ENCODE assay signal across 17 cellular contexts in the genomic region with DNA sequence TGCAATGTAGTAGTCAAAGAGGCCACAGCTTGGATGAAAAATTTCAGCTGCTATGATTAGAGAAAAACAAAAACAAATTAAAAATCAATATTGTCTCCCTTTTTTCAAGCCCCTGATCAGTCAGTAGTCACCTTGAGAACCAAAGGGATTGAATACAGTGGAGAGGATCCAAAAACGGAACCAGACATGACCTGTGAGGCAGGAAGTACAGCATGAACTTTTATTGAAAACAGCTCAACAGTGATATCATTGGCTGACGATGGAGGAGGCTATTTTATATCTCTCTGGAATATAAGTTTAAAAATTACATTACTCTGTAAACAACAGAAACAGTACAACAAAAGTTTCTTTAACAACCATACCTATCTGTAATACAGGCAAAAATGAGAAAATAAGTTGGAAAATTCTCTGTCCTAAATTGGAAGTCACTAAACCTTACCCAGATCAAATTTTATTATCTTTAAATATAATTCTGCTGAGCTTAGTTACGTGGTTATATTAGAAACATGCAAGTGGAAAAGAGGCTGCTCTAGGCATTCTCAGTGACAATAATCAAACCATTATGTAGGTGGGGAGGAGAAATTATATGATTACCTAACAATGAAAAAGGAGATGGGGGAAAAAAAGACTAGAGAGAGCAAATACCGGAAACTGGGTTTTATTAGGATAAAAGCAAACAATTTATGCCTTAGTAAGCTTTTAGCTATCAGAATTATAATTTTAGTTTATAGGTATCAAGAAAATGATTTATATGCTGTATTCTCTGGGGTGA. TPM values are rescaled to one million over a fixed set of nuclear protein-coding genes. Genes with fewer than 3 reads are reported as not detected.
DNase-seq lines count a peak whose midpoint lies in the region; ATAC-seq and TF ChIP-seq lines count a peak whose summit lies in the region.
"Had no signal": no experiment of that assay in that cellular context is flagged by ENCODE, and none has a peak within 500 bp of the region (broad histone marks: within the 10 kb centered on the region; RNA-seq: fewer than 3 reads in every experiment).

No MANE protein-coding gene starts in this region.

- intact Hi-C loops in PC-9 (cut with micrococcal nuclease; ENCODE audit: unreplicated experiment) = no loop called here

- H3F3A ChIP-seq in PC-9 (ENCODE audit: insufficient read depth, low read depth) = peaks cover 4% of the 10 kb centered on the region; the same call in 1 of the 2 replicates

- H3K36me3 ChIP-seq in PC-9 (ENCODE audit: low read depth) = no peaks in the 10 kb centered on the region
- H3K36me3 ChIP-seq: SJSA1 had no signal

- no peaks in the 10 kb centered on the region for H3K9me3 ChIP-seq in H9 (ENCODE audit: control insufficient read depth, low read depth, low read length)
- H3K9me3 ChIP-seq in PC-9 (ENCODE audit: insufficient read depth, low read depth) = no peaks in the 10 kb centered on the region
- H3K9me3 ChIP-seq: SJSA1 had no signal

- no peak for ATAC-seq in HG03378 (IDR thresholded peaks at IDR 0.05; ENCODE audit: unreplicated experiment)
- ATAC-seq: activated CD8-positive, alpha-beta T cell treated with anti-CD3 and anti-CD28 coated beads, Interleukin-2, amount 10 ng/mL, durations not matched to agents 7 days and 5 days; left ventricle myocardium superior; sciatic nerve had no signal

- H2BK120ac ChIP-seq in H9 (ENCODE audit: low read depth, low read length, poor library complexity, severe bottlenecking) = no peak overlapping the region

- no peaks in the 10 kb centered on the region for H3K27me3 ChIP-seq in H9 (ENCODE audit: insufficient read depth, low read length)
- H3K27me3 ChIP-seq in PC-9 (ENCODE audit: insufficient read depth, low read depth) = no peaks in the 10 kb centered on the region
- H3K27me3 ChIP-seq: SJSA1 had no signal

- no peak overlapping the region for H3T11ph ChIP-seq in H9 (ENCODE audit: low read length)

- peaks cover 54% of the 10 kb centered on the region; the same call in 1 of the 2 replicates for H3K79me2 ChIP-seq in H9 (ENCODE audit: insufficient read depth, low read length)
- H3K79me2 ChIP-seq in PC-9 (ENCODE audit: low read depth) = peaks cover 80% of the 10 kb centered on the region

- no peaks in the 10 kb centered on the region for H3K9me2 ChIP-seq in PC-9 (ENCODE audit: insufficient read depth)

- WGBS in H9 (ENCODE audit: extremely low coverage, insufficient read length, low lambda C conversion rate) = no CpG with 5 or more reads among the region's 4 CpGs

- H2BK15ac ChIP-seq in H9 (ENCODE audit: low read depth, low read length) = no peak overlapping the region

- H2BK20ac ChIP-seq in H9 (ENCODE audit: low read depth, low read length, poor library complexity, severe bottlenecking) = no peak overlapping the region

- H3K4me2 ChIP-seq in H9 (ENCODE audit: insufficient read depth, insufficient read length, low read length) (no peak overlapping the region), PC-9 (peak overlapping the region; percentile 18; the same call in 1 of the 2 replicates)

- DNase-seq in H9 = no peak
- no peak for DNase-seq in PC-9
- DNase-seq in dermis blood vessel endothelial cell = peak; percentile 41
- no peak for DNase-seq in nephron progenitor cell
- no peak for DNase-seq in foreskin melanocyte
- no peak for DNase-seq in endothelial cell (ENCODE audit: low spot score)
- DNase-seq: activated CD8-positive, alpha-beta T cell treated with anti-CD3 and anti-CD28 coated beads, Interleukin-2, amount 10 ng/mL, durations not matched to agents 7 days and 5 days; amygdala; DMS53; left ventricle myocardium superior; MM.1S; NCI-H2107; stimulated activated CD4-positive, alpha-beta T cell treated with anti-CD3 and anti-CD28 coated beads, Interleukin-4, amount 100 ng/mL, for 1 hour had no signal

- no peaks in the 10 kb centered on the region for H3K23me2 ChIP-seq in H9 (ENCODE audit: insufficient read length, low read depth, low read length, poor library complexity, severe bottlenecking)

- no peaks in the 10 kb centered on the region for H4K20me1 ChIP-seq in H9 (ENCODE audit: control insufficient read depth, insufficient read depth, insufficient read length)
- H4K20me1 ChIP-seq in PC-9 (ENCODE audit: insufficient read depth) = no peaks in the 10 kb centered on the region

- no peak for TF ChIP-seq CTCF in H9 (conservative IDR thresholded peaks at IDR 0.05)
- TF ChIP-seq CTCF in PC-9 (conservative IDR thresholded peaks at IDR 0.05) = no peak
- no peak for TF ChIP-seq CTCF in nephron progenitor cell (IDR thresholded peaks at IDR 0.05)
- no peak for TF ChIP-seq CTCF in endothelial cell (IDR thresholded peaks at IDR 0.05; ENCODE audit: unreplicated experiment)

- H3K79me1 ChIP-seq in H9 (ENCODE audit: insufficient read depth, low read depth, low read length, poor library complexity, severe bottlenecking) = peaks cover 9% of the 10 kb centered on the region

- H3K27ac Mint-ChIP-seq in H9 (peak overlapping the region in 2 of 3 experiments; percentile 65 to 82; a peak in 5 of 7 replicates), nephron progenitor cell (peak overlapping the region; percentile 58), endothelial cell (ENCODE audit: unreplicated experiment) (no peak overlapping the region)
- H3K27ac Mint-ChIP-seq: activated CD8-positive, alpha-beta T cell treated with anti-CD3 and anti-CD28 coated beads, Interleukin-2, amount 10 ng/mL, durations not matched to agents 7 days and 5 days; dendritic cell treated with granulocyte-macrophage colony-stimulating factor and Interleukin-4, amounts not matched to agents 40 ng/mL and 50 ng/mL, for 4 days had no signal

- H3K4me3 Mint-ChIP-seq in H9 (no peak overlapping the region), nephron progenitor cell (no peak overlapping the region), endothelial cell (ENCODE audit: unreplicated experiment) (no peak overlapping the region)
- H3K4me3 Mint-ChIP-seq: activated CD8-positive, alpha-beta T cell treated with anti-CD3 and anti-CD28 coated beads, Interleukin-2, amount 10 ng/mL, durations not matched to agents 7 days and 5 days; dendritic cell treated with granulocyte-macrophage colony-stimulating factor and Interleukin-4, amounts not matched to agents 40 ng/mL and 50 ng/mL, for 4 days had no signal

- H3K27ac ChIP-seq in H9 (ENCODE audit: insufficient read length, low read depth, low read length) (no peak overlapping the region), PC-9 (peak overlapping the region; percentile 55)
- H3K27ac ChIP-seq: SJSA1 had no signal

- no peak overlapping the region for H3K4me3 ChIP-seq in PC-9
- H3K4me3 ChIP-seq: SJSA1 had no signal

- no peak overlapping the region for H2BK5ac ChIP-seq in H9 (ENCODE audit: insufficient read length, low read length)

- POLR2A ChIA-PET in PC-9 (lab: Charles Lee; ENCODE audit: unreplicated experiment) = interaction anchor here (0.6 kb wide), 2 partner anchors 11 to 125 kb away, joined by 3 to 4 read pairs; no protein-coding TSS in a partner anchor

- H3K4me1 ChIP-seq in H9 (ENCODE audit: insufficient read depth, low read length) = peaks cover 22% of the 10 kb centered on the region
- peaks cover 24% of the 10 kb centered on the region for H3K4me1 ChIP-seq in PC-9 (replicated peaks; ENCODE audit: insufficient read depth)

- H3K36me3 Mint-ChIP-seq in H9 (ENCODE audit: insufficient read depth in 1 of 3, low read depth in 3 of 3) (peaks cover 5 to 6% (median 6%) of the 10 kb centered on the region in 3 experiments; a peak in 6 of 7 replicates), nephron progenitor cell (ENCODE audit: low read depth) (peaks cover 24% of the 10 kb centered on the region), endothelial cell (ENCODE audit: low read depth, unreplicated experiment) (no peaks in the 10 kb centered on the region)

- H2BK12ac ChIP-seq in H9 (ENCODE audit: insufficient read length, low read depth, low read length) = no peak overlapping the region

- no peak overlapping the region for H3K4ac ChIP-seq in H9 (ENCODE audit: low read depth, low read length)

- no peak overlapping the region for H3K23ac ChIP-seq in H9 (ENCODE audit: insufficient read length, low read depth, low read length)

- H3K9ac ChIP-seq in H9 (ENCODE audit: extremely low read depth, insufficient read length, low read length) = no peak overlapping the region

- H3K9me3 Mint-ChIP-seq in H9 (no peaks in the 10 kb centered on the region), nephron progenitor cell (no peaks in the 10 kb centered on the region), endothelial cell (ENCODE audit: unreplicated experiment) (no peaks in the 10 kb centered on the region)
- H3K9me3 Mint-ChIP-seq: dendritic cell treated with granulocyte-macrophage colony-stimulating factor and Interleukin-4, amounts not matched to agents 40 ng/mL and 50 ng/mL, for 4 days had no signal

- H3K56ac ChIP-seq in H9 (ENCODE audit: insufficient read length, low read depth, low read length) = no peak overlapping the region

- H2AFZ ChIP-seq in H9 (ENCODE audit: low read length) = no peak overlapping the region
- H2AFZ ChIP-seq in PC-9 = no peak overlapping the region

- peaks cover 51% of the 10 kb centered on the region in 2 experiments for H3K4me1 Mint-ChIP-seq in H9
- H3K4me1 Mint-ChIP-seq in nephron progenitor cell = peaks cover 23% of the 10 kb centered on the region
- peaks cover 20% of the 10 kb centered on the region for H3K4me1 Mint-ChIP-seq in endothelial cell (ENCODE audit: unreplicated experiment)

- H2AK5ac ChIP-seq in H9 (ENCODE audit: insufficient read length, low read length) = no peak overlapping the region

- H3K14ac ChIP-seq in H9 (ENCODE audit: insufficient read depth, low read length) = no peak overlapping the region

- H4K8ac ChIP-seq in H9 (replicated peaks; ENCODE audit: insufficient read length, low read depth, low read length) = no peak overlapping the region

- H3K27me3 Mint-ChIP-seq in H9 (ENCODE audit: low read depth) (no peaks in the 10 kb centered on the region), nephron progenitor cell (ENCODE audit: low read depth, poor library complexity) (no peaks in the 10 kb centered on the region), endothelial cell (ENCODE audit: unreplicated experiment) (peaks cover 1% of the 10 kb centered on the region)
- H3K27me3 Mint-ChIP-seq: dendritic cell treated with granulocyte-macrophage colony-stimulating factor and Interleukin-4, amounts not matched to agents 40 ng/mL and 50 ng/mL, for 4 days had no signal

- H4K91ac ChIP-seq in H9 (ENCODE audit: insufficient read length, low read depth, low read length) = no peak overlapping the region

- CTCF ChIA-PET in PC-9 (lab: Charles Lee) = no interaction called here

- no TSS peak for BruUV-seq in PC-9 (replicated peaks; lab: Mats Ljungman, UMichigan)

- H4K5ac ChIP-seq in H9 (ENCODE audit: insufficient read length, low read depth, low read length) = no peak overlapping the region

- no peak overlapping the region for H3K18ac ChIP-seq in H9 (ENCODE audit: insufficient read length, low read depth, low read length)

RNA-seq across cellular contexts. Expression of a gene that starts 53.0 kb away (rescaled TPM):
- total RNA-seq in H9 (2021) = 38.8 and 39.9 TPM in 2 replicates
- total RNA-seq in PC-9 (2021) = 21.1 and 21.3 TPM in 2 replicates
- 9.4 and 10.3 TPM in 2 replicates for total RNA-seq in dermis blood vessel endothelial cell
- 47.3 TPM for total RNA-seq in endothelial cell (ENCODE audit: unreplicated experiment)
